In the genomic region with DNA sequence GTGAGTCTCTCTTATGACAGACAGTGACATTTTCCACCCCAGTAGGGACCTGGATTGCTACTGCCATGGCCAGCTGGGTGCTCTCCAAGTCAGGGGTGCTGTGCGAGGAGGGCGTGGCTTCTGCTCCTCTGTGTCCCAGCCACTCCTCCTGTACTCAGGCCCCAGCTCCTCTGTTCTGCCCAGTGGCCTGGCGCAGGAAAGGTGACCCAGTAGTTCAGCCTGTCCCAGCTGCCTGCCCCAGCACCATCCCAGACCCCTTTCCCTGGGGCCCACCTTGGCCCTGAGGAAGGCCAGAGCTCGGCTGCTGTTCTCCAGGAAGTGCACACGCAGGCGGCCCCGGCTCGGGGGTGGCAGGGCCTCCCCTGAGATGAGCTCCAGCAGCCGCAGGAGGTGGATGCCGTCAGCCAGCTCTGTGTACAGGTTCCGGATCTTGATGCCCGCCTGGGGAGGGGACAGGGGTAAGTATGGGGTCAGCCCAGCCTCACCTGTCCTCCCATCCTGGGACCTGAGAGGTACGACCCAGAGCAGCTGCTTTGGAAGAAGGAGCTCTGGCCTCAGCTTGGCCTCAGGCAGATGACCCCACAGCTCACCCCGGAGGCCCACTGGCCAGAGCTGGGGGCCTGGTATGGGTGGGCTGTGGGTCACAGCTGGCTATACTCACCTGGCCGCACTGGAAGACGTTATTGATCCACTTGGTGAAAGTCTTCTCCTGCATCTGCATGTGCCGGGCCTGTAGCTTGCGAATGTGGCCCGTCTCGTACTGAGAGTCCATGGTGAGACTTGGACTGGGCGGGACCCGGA, we compare ENCODE assay signal across 1 cellular context.
TF ChIP-seq lines count a peak whose summit lies in the region.

No MANE protein-coding gene starts in this region.

TF ChIP-seq in K562, 482 proteins besides CTCF, POLR2A, EP300 and RAD21:
- no peak for TF ChIP-seq ZSCAN29 (IDR thresholded peaks at IDR 0.05)
- no peak for TF ChIP-seq ZNF76 (CRISPR knock-in tag; IDR thresholded peaks at IDR 0.05; ENCODE audit: borderline replicate concordance)
- TF ChIP-seq, protein P1, sequence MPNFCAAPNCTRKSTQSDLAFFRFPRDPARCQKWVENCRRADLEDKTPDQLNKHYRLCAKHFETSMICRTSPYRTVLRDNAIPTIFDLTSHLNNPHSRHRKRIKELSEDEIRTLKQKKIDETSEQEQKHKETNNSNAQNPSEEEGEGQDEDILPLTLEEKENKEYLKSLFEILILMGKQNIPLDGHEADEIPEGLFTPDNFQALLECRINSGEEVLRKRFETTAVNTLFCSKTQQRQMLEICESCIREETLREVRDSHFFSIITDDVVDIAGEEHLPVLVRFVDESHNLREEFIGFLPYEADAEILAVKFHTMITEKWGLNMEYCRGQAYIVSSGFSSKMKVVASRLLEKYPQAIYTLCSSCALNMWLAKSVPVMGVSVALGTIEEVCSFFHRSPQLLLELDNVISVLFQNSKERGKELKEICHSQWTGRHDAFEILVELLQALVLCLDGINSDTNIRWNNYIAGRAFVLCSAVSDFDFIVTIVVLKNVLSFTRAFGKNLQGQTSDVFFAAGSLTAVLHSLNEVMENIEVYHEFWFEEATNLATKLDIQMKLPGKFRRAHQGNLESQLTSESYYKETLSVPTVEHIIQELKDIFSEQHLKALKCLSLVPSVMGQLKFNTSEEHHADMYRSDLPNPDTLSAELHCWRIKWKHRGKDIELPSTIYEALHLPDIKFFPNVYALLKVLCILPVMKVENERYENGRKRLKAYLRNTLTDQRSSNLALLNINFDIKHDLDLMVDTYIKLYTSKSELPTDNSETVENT (CRISPR knock-in tag; IDR thresholded peaks at IDR 0.05), result no peak
- TF ChIP-seq NFE2 (IDR thresholded peaks at IDR 0.05; ENCODE audit: low read depth), result no peak
- no peak for TF ChIP-seq ZNF780A (CRISPR knock-in tag; IDR thresholded peaks at IDR 0.05)
- no peak for TF ChIP-seq ZC3H4 (CRISPR knock-in tag; IDR thresholded peaks at IDR 0.05; ENCODE audit: borderline replicate concordance)
- no peak for TF ChIP-seq ADNP (tag; IDR thresholded peaks at IDR 0.05)
TF ChIP-seq in K562: peak in this region for 0.
